Comparison of ENCODE assay signal across 18 cellular contexts in the genomic region with DNA sequence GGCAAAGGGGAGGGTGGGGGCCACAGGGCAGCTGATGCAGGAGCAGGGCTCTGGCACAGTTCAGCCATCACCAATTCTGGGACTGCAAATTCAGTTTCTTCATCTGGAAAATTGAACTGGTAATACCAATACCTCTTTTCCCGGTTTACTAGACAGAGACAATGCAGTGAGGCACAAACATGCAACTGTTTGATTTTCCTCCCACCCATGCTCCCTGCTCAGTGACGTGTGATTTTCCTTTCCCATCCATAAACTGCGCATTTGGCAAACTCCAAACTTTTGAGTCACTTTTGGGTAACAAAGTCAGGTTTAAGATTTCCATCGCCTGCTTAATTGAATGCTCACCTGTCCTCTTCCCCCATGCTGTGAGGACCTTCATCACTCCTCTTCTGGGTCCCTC. TPM values are rescaled to one million over a fixed set of nuclear protein-coding genes. Genes with fewer than 3 reads are reported as not detected.
DNase-seq lines count a peak whose midpoint lies in the region; ATAC-seq and TF ChIP-seq lines count a peak whose summit lies in the region.
"Had no signal": no experiment of that assay in that cellular context is flagged by ENCODE, and none has a peak within 500 bp of the region (broad histone marks: within the 10 kb centered on the region; RNA-seq: fewer than 3 reads in every experiment).

No MANE protein-coding gene starts in this region.

- no peak overlapping the region for H2AK9ac ChIP-seq in IMR-90 (replicated peaks; ENCODE audit: low read depth, low read length, poor library complexity)

- intact Hi-C loops in cardiac septum (cut with DNase I) (loop anchor here (5.0 kb wide), 2 partner anchors 46 to 409 kb away; no protein-coding TSS in a partner anchor), right cardiac atrium (cut with DNase I) (loop anchor here (2.0 to 10.0 kb wide), 5 partner anchors 54 to 416 kb away; no protein-coding TSS in a partner anchor), IMR-90 (cut with micrococcal nuclease) (no loop called here), sigmoid colon (cut with DNase I) (loop anchor here (2.0 to 10.0 kb wide), 3 partner anchors 54 to 409 kb away; no protein-coding TSS in a partner anchor)

- dilution Hi-C loops in IMR-90 (cut with HindIII; ENCODE audit: low sequenced_read_pairs, unreplicated experiment), result no loop called here

- H2BK5ac ChIP-seq in IMR-90 (ENCODE audit: low read depth, low read length, poor library complexity, severe bottlenecking), result no peak overlapping the region
- no peak overlapping the region for H2BK5ac ChIP-seq in neuronal stem cell (ENCODE audit: low read length)
- no peak overlapping the region for H2BK5ac ChIP-seq in mesenchymal stem cell (ENCODE audit: low read depth, low read length, poor library complexity, severe bottlenecking)

- H2BK120ac ChIP-seq in IMR-90 (ENCODE audit: low read depth, low read length) (no peak overlapping the region), neuronal stem cell (ENCODE audit: low read depth, low read length) (no peak overlapping the region), mesenchymal stem cell (ENCODE audit: low read depth, low read length) (no peak overlapping the region)

- H2AK5ac ChIP-seq in IMR-90 (ENCODE audit: low read depth, low read length) (peak overlapping the region; percentile 14; the same call in 1 of the 2 replicates), neuronal stem cell (ENCODE audit: low read depth, low read length) (peak overlapping the region; percentile 39), mesenchymal stem cell (ENCODE audit: low read length, severe bottlenecking) (no peak overlapping the region)

- H3K23ac ChIP-seq in IMR-90 (ENCODE audit: low read depth, low read length) (0 out of 2 replicates have a peak overlapping the region, but pooled peaks have one; percentile 15), neuronal stem cell (ENCODE audit: low read depth, low read length, poor library complexity) (no peak overlapping the region), mesenchymal stem cell (ENCODE audit: low read length in 2 of 2) (no peak overlapping the region)

- H4K91ac ChIP-seq in IMR-90 (ENCODE audit: insufficient read depth, low read depth, low read length) (peak overlapping the region; percentile 61; the same call in 1 of the 2 replicates), neuronal stem cell (ENCODE audit: low read depth, low read length, poor library complexity) (no peak overlapping the region), mesenchymal stem cell (ENCODE audit: low read length) (no peak overlapping the region)

- H3K9me3 ChIP-seq in right cardiac atrium (ENCODE audit: control insufficient read depth, low read length), result no peaks in the 10 kb centered on the region
- no peaks in the 10 kb centered on the region for H3K9me3 ChIP-seq in IMR-90 (ENCODE audit: control insufficient read depth, insufficient read depth, low read length)
- H3K9me3 ChIP-seq in neuronal stem cell (replicated peaks in 1 of 2; ENCODE audit: control insufficient read depth in 2 of 2, insufficient read depth in 1 of 2, low read depth in 1 of 2, low read length in 2 of 2), result no peaks in the 10 kb centered on the region
- no peaks in the 10 kb centered on the region for H3K9me3 ChIP-seq in sigmoid colon
- no peaks in the 10 kb centered on the region for H3K9me3 ChIP-seq in mesenchymal stem cell (ENCODE audit: control insufficient read depth, low read length)
- H3K9me3 ChIP-seq: HAP-1 had no signal

- H2BK15ac ChIP-seq in IMR-90 (ENCODE audit: low read depth, low read length) (no peak overlapping the region), neuronal stem cell (ENCODE audit: low read length) (no peak overlapping the region), mesenchymal stem cell (ENCODE audit: low read depth, poor library complexity, severe bottlenecking) (no peak overlapping the region)

- H2AFZ ChIP-seq in IMR-90 (replicated peaks; ENCODE audit: low read length, poor library complexity) (no peak overlapping the region), neuronal stem cell (ENCODE audit: low read length) (peak overlapping the region; percentile 94), mesenchymal stem cell (ENCODE audit: low read depth, low read length) (no peak overlapping the region)

- H3K4ac ChIP-seq in IMR-90 (ENCODE audit: low read depth, low read length) (no peak overlapping the region), neuronal stem cell (ENCODE audit: low read length) (no peak overlapping the region), mesenchymal stem cell (ENCODE audit: low read depth in 1 of 2, low read length in 2 of 2) (no peak overlapping the region)

- in situ Hi-C loops in IMR-90 (cut with MboI; ENCODE audit: low sequenced_read_pairs), result loop anchor here (5.0 kb wide), 1 partner anchor 414 kb away; no protein-coding TSS in a partner anchor

- no peaks in the 10 kb centered on the region for H3K79me1 ChIP-seq in IMR-90 (ENCODE audit: low read depth in 1 of 2, low read length in 2 of 2)
- no peaks in the 10 kb centered on the region for H3K79me1 ChIP-seq in neuronal stem cell (ENCODE audit: low read depth, low read length)
- H3K79me1 ChIP-seq in mesenchymal stem cell (replicated peaks; ENCODE audit: low read length, poor library complexity, severe bottlenecking), result no peaks in the 10 kb centered on the region

- CTCF ChIA-PET in IMR-90 (lab: Yijun Ruan, JAX), result no interaction called here

- H4K20me1 ChIP-seq in IMR-90 (ENCODE audit: insufficient read depth, low read length), result no peaks in the 10 kb centered on the region

- H3K9ac ChIP-seq in IMR-90 (ENCODE audit: low read depth, low read length) (no peak overlapping the region), neuronal stem cell (ENCODE audit: low read depth, low read length, poor library complexity) (no peak overlapping the region), mesenchymal stem cell (ENCODE audit: low read length) (no peak overlapping the region)

- ATAC-seq in right cardiac atrium, result no peak
- ATAC-seq in IMR-90 (ENCODE audit: low read depth), result no peak
- ATAC-seq in GM18517 (IDR thresholded peaks at IDR 0.05; ENCODE audit: unreplicated experiment), result no peak
- ATAC-seq: CD8-positive, alpha-beta T cell had no signal

- no peak overlapping the region for H4K5ac ChIP-seq in IMR-90 (ENCODE audit: low read depth, low read length)

- no peaks in the 10 kb centered on the region for H3K36me3 ChIP-seq in IMR-90 (ENCODE audit: control insufficient read depth, insufficient read depth, low read length)
- H3K36me3 ChIP-seq in neuronal stem cell (replicated peaks in 1 of 2; ENCODE audit: control insufficient read depth in 2 of 2, insufficient read depth in 2 of 2, low read length in 2 of 2), result no peaks in the 10 kb centered on the region
- H3K36me3 ChIP-seq in sigmoid colon, result no peaks in the 10 kb centered on the region
- H3K36me3 ChIP-seq in mesenchymal stem cell (ENCODE audit: control insufficient read depth in 1 of 2, insufficient read depth in 2 of 2, low read depth in 1 of 2, low read length in 2 of 2), result no peaks in the 10 kb centered on the region
- H3K36me3 ChIP-seq: HAP-1 had no signal

- TF ChIP-seq RAD21 in IMR-90 (IDR thresholded peaks at IDR 0.05; ENCODE audit: low read length), result no peak

- no peak overlapping the region for H2BK20ac ChIP-seq in IMR-90 (ENCODE audit: low read depth, low read length)

- DNase-seq in cardiac septum (ENCODE audit: low spot score) (peak; percentile 1), right cardiac atrium (no peak), IMR-90 (no peak), neuronal stem cell (ENCODE audit: low spot score) (no peak), sigmoid colon (peak; percentile 9), mesenchymal stem cell (no peak), foreskin fibroblast (no peak)
- DNase-seq: CD8-positive, alpha-beta T cell; COR-L47; DMS153; DMS79 treated with DMSO at 0.1 percent for 48 hours; EL; GOT3 had no signal

- no peaks in the 10 kb centered on the region for H3K27me3 ChIP-seq in right cardiac atrium (ENCODE audit: control insufficient read depth, insufficient read depth)
- 0 out of 2 replicates have a peak, but pooled peaks cover 3% of the 10 kb centered on the region for H3K27me3 ChIP-seq in IMR-90 (ENCODE audit: control insufficient read depth, insufficient read depth, low read length)
- peaks cover 0 to 2% (median 0%) of the 10 kb centered on the region in 3 experiments for H3K27me3 ChIP-seq in neuronal stem cell (ENCODE audit: control insufficient read depth in 3 of 3, insufficient read depth in 3 of 3, low read depth in 1 of 3, low read length in 3 of 3)
- no peaks in the 10 kb centered on the region for H3K27me3 ChIP-seq in sigmoid colon
- H3K27me3 ChIP-seq in mesenchymal stem cell (ENCODE audit: control insufficient read depth in 1 of 2, insufficient read depth in 1 of 2, low read length in 2 of 2), result no peaks in the 10 kb centered on the region

- H3K18ac ChIP-seq in IMR-90 (ENCODE audit: low read depth, low read length) (no peak overlapping the region), neuronal stem cell (ENCODE audit: low read length) (peak overlapping the region; percentile 22), mesenchymal stem cell (ENCODE audit: low read depth in 1 of 2, low read length in 2 of 2) (no peak overlapping the region)

- no peak for TF ChIP-seq CTCF in IMR-90 (conservative IDR thresholded peaks at IDR 0.05; ENCODE audit: low read depth, low read length)
- TF ChIP-seq CTCF in sigmoid colon (IDR thresholded peaks at IDR 0.05), result no peak
- TF ChIP-seq CTCF in foreskin fibroblast (IDR thresholded peaks at IDR 0.05; ENCODE audit: low read depth, low read length), result no peak

- H4K8ac ChIP-seq in IMR-90 (ENCODE audit: low read depth in 2 of 2, low read length in 2 of 2) (no peak overlapping the region; a peak in 1 of 4 replicates), neuronal stem cell (ENCODE audit: low read depth, low read length) (no peak overlapping the region), mesenchymal stem cell (ENCODE audit: low read length) (no peak overlapping the region)

- H2BK12ac ChIP-seq in neuronal stem cell (ENCODE audit: low read length), result no peak overlapping the region
- no peak overlapping the region for H2BK12ac ChIP-seq in mesenchymal stem cell (ENCODE audit: low read length in 2 of 2)

- no TSS peak for BruUV-seq in IMR-90 (replicated peaks; lab: Mats Ljungman, UMichigan)

- H3K27ac ChIP-seq in right cardiac atrium (ENCODE audit: low read length), result no peak overlapping the region
- H3K27ac ChIP-seq in IMR-90 (ENCODE audit: insufficient read depth, low read length), result no peak overlapping the region
- no peak overlapping the region for H3K27ac ChIP-seq in neuronal stem cell (replicated peaks; ENCODE audit: low read length)
- H3K27ac ChIP-seq in sigmoid colon, result no peak overlapping the region
- no peak overlapping the region for H3K27ac ChIP-seq in mesenchymal stem cell (ENCODE audit: low read length, poor library complexity, severe bottlenecking)
- H3K27ac ChIP-seq: 22Rv1 had no signal

- H3K4me2 ChIP-seq in IMR-90 (ENCODE audit: low read depth, low read length), result no peak overlapping the region
- no peak overlapping the region for H3K4me2 ChIP-seq in neuronal stem cell (ENCODE audit: insufficient read depth, low read length, poor library complexity, severe bottlenecking)
- H3K4me2 ChIP-seq in mesenchymal stem cell (ENCODE audit: low read length, poor library complexity, severe bottlenecking), result no peak overlapping the region

- no peak for TF ChIP-seq EP300 in sigmoid colon (IDR thresholded peaks at IDR 0.05)

- H3K14ac ChIP-seq in IMR-90 (replicated peaks; ENCODE audit: low read depth, low read length) (no peak overlapping the region), neuronal stem cell (ENCODE audit: low read length) (no peak overlapping the region), mesenchymal stem cell (ENCODE audit: low read length in 2 of 2) (no peak overlapping the region)

- peaks cover 14% of the 10 kb centered on the region for H3K9me1 ChIP-seq in IMR-90 (ENCODE audit: insufficient read depth, low read length)

- 81% methylated on average over 4 of the region's 4 CpGs for WGBS in right cardiac atrium
- WGBS in IMR-90 (ENCODE audit: extremely low coverage in 2 of 2, insufficient read length in 1 of 2), 2 experiments, result 100% methylated on average over 2 of the region's 4 CpGs; no CpG with 5 or more reads in 1 of the 2 experiments
- WGBS in neuronal stem cell (ENCODE audit: extremely low coverage in 2 of 2, insufficient read length in 2 of 2, insufficient replicate concordance in 1 of 2), 2 donors, result no CpG with 5 or more reads among the region's 4 CpGs
- WGBS in sigmoid colon, 2 donors, result 90 to 92% methylated on average over 4 of the region's 4 CpGs
- 98% methylated on average over 3 of the region's 4 CpGs for WGBS in mesenchymal stem cell

- H3K4me1 ChIP-seq in right cardiac atrium (ENCODE audit: control insufficient read depth, insufficient read depth, low read length) (peaks cover 16% of the 10 kb centered on the region), IMR-90 (ENCODE audit: control insufficient read depth, insufficient read depth, low read length) (peaks cover 14% of the 10 kb centered on the region), neuronal stem cell (ENCODE audit: control insufficient read depth in 2 of 2, insufficient read depth in 1 of 2, low read depth in 1 of 2, low read length in 2 of 2) (peaks cover 11 to 20% of the 10 kb centered on the region in 2 donors), sigmoid colon (peaks cover 0 to 9% (median 5%) of the 10 kb centered on the region in 4 donors), mesenchymal stem cell (ENCODE audit: control insufficient read depth, insufficient read depth, low read depth, low read length) (peaks cover 14% of the 10 kb centered on the region)

- TF ChIP-seq POLR2A in IMR-90 (IDR thresholded peaks at IDR 0.05; ENCODE audit: low read depth, low read length) (no peak), sigmoid colon (IDR thresholded peaks at IDR 0.05) (no peak)

- H3K56ac ChIP-seq in IMR-90 (ENCODE audit: extremely low read depth, insufficient read depth, low read length), result no peak overlapping the region

- no peak overlapping the region for H3K4me3 ChIP-seq in right cardiac atrium (ENCODE audit: low read length)
- H3K4me3 ChIP-seq in IMR-90 (ENCODE audit: insufficient read depth, low read depth, low read length), result no peak overlapping the region
- no peak overlapping the region for H3K4me3 ChIP-seq in neuronal stem cell (ENCODE audit: low read length in 2 of 2)
- H3K4me3 ChIP-seq in sigmoid colon, result no peak overlapping the region
- no peak overlapping the region for H3K4me3 ChIP-seq in mesenchymal stem cell (ENCODE audit: insufficient read depth in 1 of 2, low read depth in 1 of 2, low read length in 2 of 2)
- H3K4me3 ChIP-seq in foreskin fibroblast (ENCODE audit: low read depth in 1 of 2, low read length in 2 of 2), result no peak overlapping the region
- H3K4me3 ChIP-seq: HAP-1 had no signal

- POLR2A ChIA-PET in IMR-90 (lab: Charles Lee; ENCODE audit: unreplicated experiment), result no interaction called here

RNA-seq across cellular contexts. Expression of a gene that starts 23.2 kb away (rescaled TPM):
- total RNA-seq in cardiac septum (13.5 TPM), right cardiac atrium (10 to 100 TPM in 1 of 4 donors, 1 to 10 TPM in 3; 5.5 to 15.1 (median 9.2) TPM), IMR-90 (2012; rRNA removed) (not detected in 2 replicates), sigmoid colon (under 1 TPM in 1 of 4 donors, not detected in 3; 0.16 TPM)
- polyA plus RNA-seq in right cardiac atrium (5.4 TPM), IMR-90 (2012; rRNA removed) (0.06 TPM in 1 of 2 replicates, not detected in the other), sigmoid colon (1 to 10 TPM; 3.0 to 6.2 (median 4.2) TPM)
- 0.02 TPM in 1 of 2 replicates, not detected in the other for polyA plus RNA-seq in IMR-90 (2012; cell fraction: cytosol; rRNA removed)
- polyA plus RNA-seq in IMR-90 (2012; cell fraction: nucleus; rRNA removed; ENCODE audit: low replicate concordance), result 0.07 TPM in 1 of 2 replicates, not detected in the other
- 1.2 TPM for polyA plus RNA-seq in neuronal stem cell (2013, experiment 1 of 2)
- polyA plus RNA-seq in neuronal stem cell (2013, experiment 2 of 2), result 1.2 TPM
- polyA plus RNA-seq in mesenchymal stem cell (2013, experiment 1 of 2), result 0.01 TPM
- polyA plus RNA-seq in mesenchymal stem cell (2013, experiment 2 of 2), result 0.03 TPM
- total RNA-seq: A673; CD8-positive, alpha-beta T cell had no signal

RNA-seq across cellular contexts. Expression of a gene that starts 30.8 kb away (rescaled TPM):
- total RNA-seq in cardiac septum (6.9 TPM), right cardiac atrium (1 to 10 TPM in 3 of 4 donors, under 1 TPM in 1; 0.96 to 2.7 (median 2.0) TPM), IMR-90 (2012; rRNA removed) (under 0.01 TPM in 1 of 2 replicates, not detected in the other), sigmoid colon (1 to 10 TPM in 3 of 4 donors, not detected in 1; 1.2 to 2.6 (median 2.5) TPM)
- polyA plus RNA-seq in right cardiac atrium (0.70 TPM), IMR-90 (2012; rRNA removed) (0.37 and 0.44 TPM in 2 replicates), sigmoid colon (1 to 10 TPM; 2.4 to 5.5 (median 2.5) TPM)
- polyA plus RNA-seq in IMR-90 (2012; cell fraction: cytosol; rRNA removed), result 0.67 TPM in 1 of 2 replicates, not detected in the other
- polyA plus RNA-seq in IMR-90 (2012; cell fraction: nucleus; rRNA removed; ENCODE audit: low replicate concordance), result 0.45 and 1.5 TPM in 2 replicates
- polyA plus RNA-seq in neuronal stem cell (2013, experiment 1 of 2), result 0.14 TPM
- polyA plus RNA-seq in neuronal stem cell (2013, experiment 2 of 2), result 0.17 TPM
- polyA plus RNA-seq in mesenchymal stem cell (2013, experiment 1 of 2), result 0.35 TPM
- polyA plus RNA-seq in mesenchymal stem cell (2013, experiment 2 of 2), result 0.21 TPM
- total RNA-seq: CD8-positive, alpha-beta T cell; HT1080 had no signal

Comparison
In these comparisons a context has a peak if more than half of its experiments do, and no peak if none do; other contexts are left out.
1. DNase-seq: peak in cardiac septum (single experiment) and sigmoid colon (single experiment); none in right cardiac atrium (0 of 3), IMR-90 (single experiment), neuronal stem cell (single experiment), mesenchymal stem cell (single experiment) and foreskin fibroblast (0 of 2).